ENCODE assay signal across 8 cellular contexts in the genomic region with DNA sequence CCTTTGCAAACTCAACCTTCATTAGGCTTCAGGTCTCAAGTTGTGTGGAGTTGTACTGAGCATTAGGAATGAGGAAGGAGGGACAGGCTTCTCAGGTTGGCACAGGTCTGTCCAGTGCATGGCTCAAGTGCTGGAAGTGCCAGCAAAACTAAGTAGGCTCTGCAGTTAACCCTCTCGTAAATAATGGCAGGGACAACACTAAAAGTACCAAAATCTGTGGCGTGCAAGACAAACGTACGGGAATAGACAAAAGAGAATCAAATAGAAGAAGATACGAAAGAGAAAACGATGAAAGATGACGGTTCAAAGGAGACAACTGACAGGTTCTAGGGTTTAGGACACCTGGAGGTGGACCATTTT. TPM values are rescaled to one million over a fixed set of nuclear protein-coding genes. Genes with fewer than 3 reads are reported as not detected.
DNase-seq lines count a peak whose midpoint lies in the region; ATAC-seq, FAIRE-seq and TF ChIP-seq lines count a peak whose summit lies in the region.

No MANE protein-coding gene starts in this region.

- no peaks in the 10 kb centered on the region; the same call in 1 of the 2 replicates for H4K20me1 ChIP-seq in GM12878 (ENCODE audit: control insufficient read depth, insufficient read depth)

- ATAC-seq in GM18502 (IDR thresholded peaks at IDR 0.05; ENCODE audit: poor library complexity, unreplicated experiment), result peak; percentile 7
- peak; percentile 7 for ATAC-seq in HG03460 (IDR thresholded peaks at IDR 0.05; ENCODE audit: unreplicated experiment)
- peak; percentile 22 for ATAC-seq in GM12878
- ATAC-seq in HG03457 (IDR thresholded peaks at IDR 0.05; ENCODE audit: unreplicated experiment), result no peak
- no peak for ATAC-seq in HG02970 (IDR thresholded peaks at IDR 0.05; ENCODE audit: low FRiP score, unreplicated experiment)

- no TSS peak for BruUV-seq in GM12878 (replicated peaks; lab: Mats Ljungman, UMichigan)

- DNase-seq in GM12878 (ENCODE audit: low read depth, low spot score), result no peak
- DNase-seq in kidney tubule cell (ENCODE audit: low spot score), result peak; percentile 37
- DNase-seq in suprapubic skin (ENCODE audit: low spot score in 2 of 2), result no peak
- no peak for DNase-seq in GM20000 (ENCODE audit: low spot score)

- H2AFZ ChIP-seq in GM12878 (ENCODE audit: control insufficient read depth, low read depth, low read length), result peak overlapping the region; percentile 97

- H3K9me3 ChIP-seq in GM12878 (replicated peaks; ENCODE audit: control insufficient read depth, insufficient read depth, low read length) (no peaks in the 10 kb centered on the region), suprapubic skin (no peaks in the 10 kb centered on the region)

- in situ Hi-C loops in GM12878 (cut with MboI), result no loop called here

- peaks cover 35% of the 10 kb centered on the region for H3K79me2 ChIP-seq in GM12878 (ENCODE audit: control insufficient read depth, insufficient read depth, low read length)

- intact Hi-C loops in GM12878 (cut with micrococcal nuclease; ENCODE audit: unreplicated experiment), result no loop called here

- H3K36me3 ChIP-seq in GM12878 (ENCODE audit: control insufficient read depth in 2 of 2, insufficient read depth in 2 of 2, low read length in 1 of 2) (peaks cover 0 to 4% of the 10 kb centered on the region in 2 experiments; a peak in 1 of 4 replicates), suprapubic skin (no peaks in the 10 kb centered on the region)

- POLR2A ChIA-PET in GM12878 (lab: Charles Lee), result interaction anchor here (0.7 to 1.5 kb wide), 8 partner anchors 8 to 299 kb away, joined by 3 to 7 read pairs (median 3); partner anchors contain the start of gene GEMIN2

- CTCF ChIA-PET in GM12878 (lab: Yijun Ruan, JAX), result interaction anchor here (1.0 to 1.4 kb wide), 7 partner anchors 10 to 257 kb away, joined by 3 to 5 read pairs (median 3); partner anchors contain the start of gene GEMIN2

- H3K4me1 ChIP-seq in GM12878 (ENCODE audit: control insufficient read depth, insufficient read depth, low read length) (peaks cover 7% of the 10 kb centered on the region), suprapubic skin (peaks cover 27% of the 10 kb centered on the region)

- WGBS in GM12878 (ENCODE audit: insufficient coverage, insufficient replicate concordance, low lambda C conversion rate, missing lambda C conversion rate), result 0% methylated on average over 7 of the region's 7 CpGs
- under 1% methylated on average over 7 of the region's 7 CpGs for WGBS in suprapubic skin

- H3K27me3 ChIP-seq in GM12878 (replicated peaks in 1 of 2; ENCODE audit: control insufficient read depth in 2 of 2, insufficient read depth in 2 of 2, low read length in 1 of 2) (no peaks in the 10 kb centered on the region), suprapubic skin (no peaks in the 10 kb centered on the region)

- TF ChIP-seq POLR2A in GM12878 (IDR thresholded peaks at IDR 0.05; ENCODE audit: low read depth, low read length), result no peak
- TF ChIP-seq POLR2A in suprapubic skin (IDR thresholded peaks at IDR 0.05), result no peak

- H3K4me2 ChIP-seq in GM12878 (ENCODE audit: control insufficient read depth, insufficient read depth), result peak overlapping the region; percentile 64

- no peak for TF ChIP-seq RAD21 in GM12878 (IDR thresholded peaks at IDR 0.05; ENCODE audit: insufficient read depth, low read depth, low read length)

- FAIRE-seq in GM12878 (lab: Jason Lieb, UNC), result no peak

- H3K4me3 ChIP-seq in GM12878 (peak overlapping the region; percentile 97), suprapubic skin (peak overlapping the region; percentile 92)

- peak overlapping the region; percentile 98 for H3K9ac ChIP-seq in GM12878 (ENCODE audit: control insufficient read depth, insufficient read depth, low read length)

- TF ChIP-seq EP300 in GM12878 (IDR thresholded peaks at IDR 0.05; ENCODE audit: borderline replicate concordance in 1 of 2, control insufficient read depth in 1 of 2, low read depth in 2 of 2, low read length in 2 of 2), result no peak
- no peak for TF ChIP-seq EP300 in suprapubic skin (IDR thresholded peaks at IDR 0.05)

- TF ChIP-seq CTCF in GM12878 (IDR thresholded peaks at IDR 0.05 in 2 of 3, conservative IDR thresholded peaks at IDR 0.05 in 1 of 3; ENCODE audit: control insufficient read depth in 2 of 3, extremely low read depth in 1 of 3, insufficient read depth in 1 of 3, low read depth in 3 of 3, low read length in 3 of 3) (no peak), suprapubic skin (IDR thresholded peaks at IDR 0.05) (no peak), GM20000 (IDR thresholded peaks at IDR 0.05; ENCODE audit: extremely low read depth, missing control alignments) (no peak)

- H3K27ac ChIP-seq in GM12878 (ENCODE audit: control insufficient read depth, insufficient read depth) (peak overlapping the region; percentile 98), suprapubic skin (peak overlapping the region; percentile 97)

- RAD21 ChIA-PET in GM12878 (lab: Charles Lee; ENCODE audit: unreplicated experiment), result interaction anchor here (0.8 to 1.1 kb wide), 5 partner anchors 14 to 283 kb away, joined by 3 to 4 read pairs (median 4); no protein-coding TSS in a partner anchor

- SMC1A ChIA-PET in GM12878 (lab: Charles Lee; ENCODE audit: uncharacterized antibody, unreplicated experiment), result interaction anchor here (1.0 to 1.7 kb wide), 9 partner anchors 10 to 259 kb away, joined by 3 to 13 read pairs (median 3); partner anchors contain the start of gene GEMIN2

RNA-seq across cellular contexts. Expression of gene TRAPPC6B, which starts 0.6 kb away (rescaled TPM):
- 35.5 and 36.2 TPM in 2 replicates for total RNA-seq in GM12878 (2013; cell fraction: nucleolus; rRNA removed)
- total RNA-seq in GM12878 (2014; rRNA removed), result 11.7 and 16.7 TPM in 2 replicates
- 15.0 and 15.3 TPM in 2 replicates for total RNA-seq in GM12878 (2014; rRNA removed; fragmentation: Illumina TruSeq; extraction: Trizol)
- total RNA-seq in GM12878 (2021), result 17.5 and 18.7 TPM in 2 replicates
- polyA plus RNA-seq in GM12878 (2011; ENCODE audit: low read depth), result 10.7 TPM
- 23.0 and 37.2 TPM in 2 replicates for polyA plus RNA-seq in GM12878 (2011; rRNA removed)
- polyA plus RNA-seq in GM12878 (2011; cell fraction: cytosol; rRNA removed), result 6.4 and 9.0 TPM in 2 replicates
- 21.5 and 26.1 TPM in 2 replicates for polyA plus RNA-seq in GM12878 (2011; cell fraction: nucleus; rRNA removed)
- 11.5 and 11.7 TPM in 2 replicates for polyA plus RNA-seq in GM12878 (2012)
- polyA plus RNA-seq in GM12878 (2014; fragmentation: Illumina TruSeq; extraction: Trizol), result 19.9 and 22.0 TPM in 2 replicates
- 1 to 10 TPM; 3.6 to 4.2 TPM for polyA plus RNA-seq in GM12878 (2014; fragmentation: Nextera tagmentation; extraction: Ambion mirVana)
- polyA plus RNA-seq in GM12878 (2014; rRNA removed), result 15.8 and 22.2 TPM in 2 replicates
- 10 to 100 TPM; 21.0 to 22.9 TPM for polyA plus RNA-seq in GM12878 (2016; fragmentation: Nextera tagmentation; extraction: Ambion mirVana)
- 10.3 and 13.3 TPM in 2 replicates for polyA minus RNA-seq in GM12878 (2011; rRNA and poly(A)+ RNA removed)
- polyA minus RNA-seq in GM12878 (2011; cell fraction: cytosol; rRNA and poly(A)+ RNA removed), result 5.6 and 8.2 TPM in 2 replicates
- 11.7 and 23.3 TPM in 2 replicates for polyA minus RNA-seq in GM12878 (2011; cell fraction: nucleus; rRNA and poly(A)+ RNA removed)
- total RNA-seq in suprapubic skin, result 10 to 100 TPM; 16.9 to 18.9 (median 17.5) TPM

RNA-seq across cellular contexts. Expression of gene PNN, which starts 5.5 kb away (rescaled TPM):
- total RNA-seq in GM12878 (2013; cell fraction: nucleolus; rRNA removed), result 109 and 121 TPM in 2 replicates
- 49.5 and 56.7 TPM in 2 replicates for total RNA-seq in GM12878 (2014; rRNA removed)
- 89.7 and 90.4 TPM in 2 replicates for total RNA-seq in GM12878 (2014; rRNA removed; fragmentation: Illumina TruSeq; extraction: Trizol)
- total RNA-seq in GM12878 (2021), result 84.9 and 91.7 TPM in 2 replicates
- polyA plus RNA-seq in GM12878 (2011; ENCODE audit: low read depth), result 76.4 TPM
- polyA plus RNA-seq in GM12878 (2011; rRNA removed), result 46.6 and 67.2 TPM in 2 replicates
- polyA plus RNA-seq in GM12878 (2011; cell fraction: cytosol; rRNA removed), result 20.3 and 26.2 TPM in 2 replicates
- polyA plus RNA-seq in GM12878 (2011; cell fraction: nucleus; rRNA removed), result 78.7 and 136 TPM in 2 replicates
- 72.4 and 110 TPM in 2 replicates for polyA plus RNA-seq in GM12878 (2012)
- polyA plus RNA-seq in GM12878 (2014; fragmentation: Illumina TruSeq; extraction: Trizol), result 166 and 215 TPM in 2 replicates
- polyA plus RNA-seq in GM12878 (2014; fragmentation: Nextera tagmentation; extraction: Ambion mirVana), result 10 to 100 TPM; 44.2 to 55.4 TPM
- 113 and 127 TPM in 2 replicates for polyA plus RNA-seq in GM12878 (2014; rRNA removed)
- polyA plus RNA-seq in GM12878 (2016; fragmentation: Nextera tagmentation; extraction: Ambion mirVana), result 100 to 1,000 TPM; 107 to 114 TPM
- 13.8 and 16.1 TPM in 2 replicates for polyA minus RNA-seq in GM12878 (2011; rRNA and poly(A)+ RNA removed)
- polyA minus RNA-seq in GM12878 (2011; cell fraction: cytosol; rRNA and poly(A)+ RNA removed), result 6.9 and 7.4 TPM in 2 replicates
- 22.7 and 38.6 TPM in 2 replicates for polyA minus RNA-seq in GM12878 (2011; cell fraction: nucleus; rRNA and poly(A)+ RNA removed)
- 10 to 100 TPM; 24.8 to 63.3 (median 26.4) TPM for total RNA-seq in suprapubic skin

RNA-seq across cellular contexts. Expression of gene GEMIN2, which starts 55.4 kb away (rescaled TPM):
- total RNA-seq in GM12878 (2013; cell fraction: nucleolus; rRNA removed), result 35.1 and 36.7 TPM in 2 replicates
- total RNA-seq in GM12878 (2014; rRNA removed) (38.0 and 44.4 TPM in 2 replicates), GM12878 (2014; rRNA removed; fragmentation: Illumina TruSeq; extraction: Trizol) (37.4 and 38.8 TPM in 2 replicates), GM12878 (2021) (25.9 and 28.4 TPM in 2 replicates), suprapubic skin (10 to 100 TPM in 3 of 4 donors, 1 to 10 TPM in 1; 9.9 to 19.5 (median 13.0) TPM)
- 11.8 TPM for polyA plus RNA-seq in GM12878 (2011; ENCODE audit: low read depth)
- polyA plus RNA-seq in GM12878 (2011; rRNA removed) (45.0 and 67.0 TPM in 2 replicates), GM12878 (2014; fragmentation: Illumina TruSeq; extraction: Trizol) (37.3 and 38.0 TPM in 2 replicates), GM12878 (2014; fragmentation: Nextera tagmentation; extraction: Ambion mirVana) (10 to 100 TPM; 51.5 to 69.3 TPM), GM12878 (2014; rRNA removed) (32.0 and 48.3 TPM in 2 replicates), GM12878 (2016; fragmentation: Nextera tagmentation; extraction: Ambion mirVana) (10 to 100 TPM; 47.3 to 52.6 TPM)
- polyA plus RNA-seq in GM12878 (2011; cell fraction: cytosol; rRNA removed), result 24.2 TPM in 2 replicates
- polyA plus RNA-seq in GM12878 (2011; cell fraction: nucleus; rRNA removed), result 24.0 and 37.2 TPM in 2 replicates
- 21.1 and 23.5 TPM in 2 replicates for polyA plus RNA-seq in GM12878 (2012)
- 13.7 and 13.8 TPM in 2 replicates for polyA minus RNA-seq in GM12878 (2011; rRNA and poly(A)+ RNA removed)
- 6.4 and 8.5 TPM in 2 replicates for polyA minus RNA-seq in GM12878 (2011; cell fraction: cytosol; rRNA and poly(A)+ RNA removed)
- polyA minus RNA-seq in GM12878 (2011; cell fraction: nucleus; rRNA and poly(A)+ RNA removed), result 10.9 and 14.5 TPM in 2 replicates

Comparison
In these comparisons a context has a peak if more than half of its experiments do, and no peak if none do; other contexts are left out.
1. ATAC-seq: peak in GM18502 (single experiment), HG03460 (single experiment) and GM12878 (single experiment); none in HG03457 (single experiment) and HG02970 (single experiment).